1 cellular context compared by ENCODE assay signal in genomic region chr7:116173051-116174028, GRCh38.
A peak's percentile ranks its signal among the peaks of the same experiment; 100 is the strongest.
TF ChIP-seq lines count a peak whose summit lies in the region.

No MANE protein-coding gene starts in this region.

TF ChIP-seq in HepG2, 621 proteins besides CTCF, POLR2A, EP300 and RAD21 (continued from another document and continues in another):
- TF ChIP-seq ZBTB40 (IDR thresholded peaks at IDR 0.05): no peak
- TF ChIP-seq ZBTB40 (CRISPR knock-in tag; IDR thresholded peaks at IDR 0.05): no peak
- TF ChIP-seq PRDM15 (CRISPR knock-in tag; IDR thresholded peaks at IDR 0.05): no peak
- TF ChIP-seq DPF2 (CRISPR knock-in tag; IDR thresholded peaks at IDR 0.05; ENCODE audit: borderline replicate concordance, low read depth): no peak
- peak; percentile 86 for TF ChIP-seq ISL2 (CRISPR knock-in tag; IDR thresholded peaks at IDR 0.05)
- no peak for TF ChIP-seq ZNF616 (CRISPR knock-in tag; IDR thresholded peaks at IDR 0.05; ENCODE audit: low read depth)
- peak; percentile 53; the same call in 1 of the 2 replicates for TF ChIP-seq TBX2 (CRISPR knock-in tag; IDR thresholded peaks at IDR 0.05; ENCODE audit: borderline replicate concordance)
- no peak for TF ChIP-seq HOXA3 (CRISPR knock-in tag; IDR thresholded peaks at IDR 0.05)
- TF ChIP-seq ZNF713 (CRISPR knock-in tag; IDR thresholded peaks at IDR 0.05): no peak
- no peak for TF ChIP-seq ZNF891 (CRISPR knock-in tag; IDR thresholded peaks at IDR 0.05)
- TF ChIP-seq ZZZ3 (CRISPR knock-in tag; IDR thresholded peaks at IDR 0.05; ENCODE audit: borderline replicate concordance): no peak
- peak; percentile 79 for TF ChIP-seq MIXL1 (CRISPR knock-in tag; IDR thresholded peaks at IDR 0.05)
- no peak for TF ChIP-seq TRIM24 (CRISPR knock-in tag; IDR thresholded peaks at IDR 0.05)
- TF ChIP-seq RERE (CRISPR knock-in tag; IDR thresholded peaks at IDR 0.05; ENCODE audit: low read depth): peak; percentile 95
- no peak for TF ChIP-seq MAX (IDR thresholded peaks at IDR 0.05)
- no peak for TF ChIP-seq ELK4 (CRISPR knock-in tag; IDR thresholded peaks at IDR 0.05; ENCODE audit: borderline replicate concordance)
- peak; percentile 84 for TF ChIP-seq RXRB (CRISPR knock-in tag; IDR thresholded peaks at IDR 0.05; ENCODE audit: borderline replicate concordance)
- TF ChIP-seq GRHL1 (CRISPR knock-in tag; conservative IDR thresholded peaks at IDR 0.05): no peak
- TF ChIP-seq ZBTB14 (CRISPR knock-in tag; IDR thresholded peaks at IDR 0.05): no peak
- TF ChIP-seq FOXM1 (CRISPR knock-in tag; IDR thresholded peaks at IDR 0.05): no peak
- no peak for TF ChIP-seq FOXP1 (IDR thresholded peaks at IDR 0.05)
- peak; percentile 80 for TF ChIP-seq FOXP1 (CRISPR knock-in tag; IDR thresholded peaks at IDR 0.05)
- TF ChIP-seq POLR2AphosphoS5 (IDR thresholded peaks at IDR 0.05; ENCODE audit: low read depth, low read length): no peak
- TF ChIP-seq HNF1B (CRISPR knock-in tag; IDR thresholded peaks at IDR 0.05): no peak
- TF ChIP-seq ZNF598 (CRISPR knock-in tag; IDR thresholded peaks at IDR 0.05; ENCODE audit: borderline replicate concordance): no peak
